ENCODE assay signal across 8 cellular contexts in the genomic region with DNA sequence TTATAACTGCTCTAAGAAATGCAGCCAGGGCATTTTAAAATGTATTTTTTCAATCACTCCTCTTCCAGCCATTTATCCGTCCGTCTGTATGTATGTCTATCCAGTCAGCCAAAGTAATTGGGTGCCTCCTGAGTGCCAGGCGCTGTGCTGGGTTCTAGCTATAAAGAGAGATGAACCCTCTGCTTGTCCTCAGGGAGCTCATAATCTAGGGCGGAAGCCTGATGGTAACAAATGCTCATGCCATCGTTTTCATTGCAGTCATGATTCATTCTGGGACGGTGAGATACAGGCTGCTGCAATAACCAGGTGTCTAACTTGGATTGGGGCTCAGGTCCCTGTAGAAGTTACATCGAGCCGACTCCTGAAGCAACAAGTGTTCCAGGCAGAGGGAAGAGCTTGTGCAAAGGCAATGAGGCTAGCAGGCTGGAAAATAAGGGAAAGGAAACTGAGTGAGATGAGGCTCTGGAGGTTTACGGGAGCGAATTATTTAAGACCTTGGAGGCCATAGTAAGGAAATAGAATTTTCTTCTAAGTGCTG. TPM values are rescaled to one million over a fixed set of nuclear protein-coding genes. Genes with fewer than 3 reads are reported as not detected.
DNase-seq lines count a peak whose midpoint lies in the region; ATAC-seq and TF ChIP-seq lines count a peak whose summit lies in the region.

No MANE protein-coding gene starts in this region.

- no peak; the same call in 1 of the 2 replicates for ATAC-seq in HCT116
- ATAC-seq in activated B cell treated with CpG ODN at 0.5 μM for 24 hours (ENCODE audit: low read depth) = no peak
- ATAC-seq in right cardiac atrium = no peak
- no peak for ATAC-seq in stimulated activated memory B cell treated with anti-CD40 and anti-IgM and Interleukin-4, amounts not matched to agents 10 μg/mL and 1 μg/mL and 100 μg/mL, for 72 hours
- ATAC-seq in GM19023 (IDR thresholded peaks at IDR 0.05; ENCODE audit: unreplicated experiment) = no peak
- no peak for ATAC-seq in HG02763 (IDR thresholded peaks at IDR 0.05; ENCODE audit: unreplicated experiment)
- ATAC-seq in GM18511 (IDR thresholded peaks at IDR 0.05; ENCODE audit: unreplicated experiment) = no peak

- H3K36me3 ChIP-seq in HCT116 (ENCODE audit: control insufficient read depth in 1 of 2, insufficient read depth in 2 of 2, low read length in 2 of 2) = no peaks in the 10 kb centered on the region

- H3K27ac ChIP-seq in HCT116 (ENCODE audit: low read depth, low read length) = no peak overlapping the region
- H3K27ac ChIP-seq in right cardiac atrium (ENCODE audit: low read length) = peak overlapping the region; percentile 93

- no peak for TF ChIP-seq RAD21 in HCT116 (IDR thresholded peaks at IDR 0.05; ENCODE audit: low read depth)

- WGBS in right cardiac atrium = 58% methylated on average over 10 of the region's 10 CpGs

- no peaks in the 10 kb centered on the region for H3K9me3 Mint-ChIP-seq in activated B cell treated with CpG ODN at 0.5 μM for 24 hours
- H3K9me3 Mint-ChIP-seq in stimulated activated memory B cell treated with anti-CD40 and anti-IgM and Interleukin-4, amounts not matched to agents 10 μg/mL and 1 μg/mL and 100 μg/mL, for 72 hours = no peaks in the 10 kb centered on the region

- H4K20me1 ChIP-seq in HCT116 (ENCODE audit: insufficient read depth) = no peaks in the 10 kb centered on the region

- no peak for TF ChIP-seq CTCF in HCT116 (IDR thresholded peaks at IDR 0.05 in 2 of 3, conservative IDR thresholded peaks at IDR 0.05 in 1 of 3; ENCODE audit: borderline replicate concordance in 1 of 3, insufficient read depth in 1 of 3, low read depth in 2 of 3, low read length in 2 of 3)
- no peak for TF ChIP-seq CTCF in activated B cell treated with CpG ODN at 0.5 μM for 24 hours (IDR thresholded peaks at IDR 0.05)

- H3K9me3 ChIP-seq in HCT116 (ENCODE audit: control insufficient read depth in 1 of 2, insufficient read depth in 1 of 2, low read depth in 1 of 2, low read length in 2 of 2) (no peaks in the 10 kb centered on the region), right cardiac atrium (ENCODE audit: control insufficient read depth, low read length) (no peaks in the 10 kb centered on the region)

- H3K27ac Mint-ChIP-seq in activated B cell treated with CpG ODN at 0.5 μM for 24 hours = peak overlapping the region; percentile 100
- peak overlapping the region; percentile 95 for H3K27ac Mint-ChIP-seq in stimulated activated memory B cell treated with anti-CD40 and anti-IgM and Interleukin-4, amounts not matched to agents 10 μg/mL and 1 μg/mL and 100 μg/mL, for 72 hours

- H3K27me3 ChIP-seq in HCT116 (ENCODE audit: insufficient read depth, low read length) = no peaks in the 10 kb centered on the region
- no peaks in the 10 kb centered on the region for H3K27me3 ChIP-seq in right cardiac atrium (ENCODE audit: control insufficient read depth, insufficient read depth)

- no peaks in the 10 kb centered on the region for H3K9me2 ChIP-seq in HCT116 (ENCODE audit: insufficient read depth)

- BruUV-seq in HCT116 (replicated peaks; lab: Mats Ljungman, UMichigan) = no TSS peak

- no peaks in the 10 kb centered on the region for H3K79me2 ChIP-seq in HCT116 (ENCODE audit: insufficient read depth, low read length)

- H3K4me1 ChIP-seq in HCT116 (ENCODE audit: control insufficient read depth in 1 of 2, insufficient read depth in 2 of 2, low read length in 2 of 2) = peaks cover 21 to 55% of the 10 kb centered on the region in 2 experiments
- H3K4me1 ChIP-seq in right cardiac atrium (ENCODE audit: control insufficient read depth, insufficient read depth, low read length) = peaks cover 18% of the 10 kb centered on the region

- peak overlapping the region; percentile 96 for H2AFZ ChIP-seq in HCT116 (ENCODE audit: low read depth, low read length, poor library complexity, severe bottlenecking)

- peak overlapping the region; percentile 89 for H3K4me3 Mint-ChIP-seq in activated B cell treated with CpG ODN at 0.5 μM for 24 hours
- H3K4me3 Mint-ChIP-seq in stimulated activated memory B cell treated with anti-CD40 and anti-IgM and Interleukin-4, amounts not matched to agents 10 μg/mL and 1 μg/mL and 100 μg/mL, for 72 hours = peak overlapping the region; percentile 81

- RAD21 ChIA-PET in HCT116 (lab: Charles Lee; ENCODE audit: low non-redundant PET in 1 of 2, low total read pairs in 2 of 2, uncharacterized antibody in 2 of 2, unreplicated experiment in 2 of 2) = no interaction called here

- TF ChIP-seq POLR2A in HCT116 (IDR thresholded peaks at IDR 0.05; ENCODE audit: borderline replicate concordance, extremely low read depth, insufficient read depth, insufficient read length) = no peak

- no peaks in the 10 kb centered on the region for H3K27me3 Mint-ChIP-seq in activated B cell treated with CpG ODN at 0.5 μM for 24 hours
- H3K27me3 Mint-ChIP-seq in stimulated activated memory B cell treated with anti-CD40 and anti-IgM and Interleukin-4, amounts not matched to agents 10 μg/mL and 1 μg/mL and 100 μg/mL, for 72 hours = no peaks in the 10 kb centered on the region

- H3K4me2 ChIP-seq in HCT116 (ENCODE audit: low read length) = peak overlapping the region; percentile 88

- DNase-seq in HCT116 (ENCODE audit: low read depth, low spot score) = no peak
- DNase-seq in activated B cell treated with CpG ODN at 0.5 μM for 24 hours = no peak
- DNase-seq in right cardiac atrium = no peak
- DNase-seq in NCI-H187 treated with DMSO at 0.1 percent for 48 hours (lab: John Stamatoyannopoulos, UW) = no peak

- H3K4me1 Mint-ChIP-seq in activated B cell treated with CpG ODN at 0.5 μM for 24 hours = peaks cover 65% of the 10 kb centered on the region
- H3K4me1 Mint-ChIP-seq in stimulated activated memory B cell treated with anti-CD40 and anti-IgM and Interleukin-4, amounts not matched to agents 10 μg/mL and 1 μg/mL and 100 μg/mL, for 72 hours = peaks cover 61% of the 10 kb centered on the region

- peak overlapping the region; percentile 70 for H3K9ac ChIP-seq in HCT116 (ENCODE audit: low read length)

- CTCF ChIA-PET in HCT116 (lab: Charles Lee) (interaction anchor here (1.3 to 5.3 kb wide), 3 partner anchors 9 to 52 kb away, joined by 4 to 74 read pairs (median 9); no protein-coding TSS in a partner anchor), activated B cell treated with CpG ODN at 0.5 μM for 24 hours (lab: Charles Lee) (interaction anchor here (0.8 to 7.8 kb wide), 6 partner anchors 11 to 265 kb away, joined by 3 to 253 read pairs (median 4); partner anchors contain the start of gene AHDC1)

- H3K4me3 ChIP-seq in HCT116 (replicated peaks in 1 of 2; ENCODE audit: low read depth in 1 of 2, low read length in 2 of 2) (peak overlapping the region; percentile 58), right cardiac atrium (ENCODE audit: low read length) (peak overlapping the region; percentile 60)

- intact Hi-C loops in HCT116 (cut with micrococcal nuclease) (loop anchor here (5.0 kb wide), 3 partner anchors 243 to 348 kb away; no protein-coding TSS in a partner anchor), activated B cell treated with CpG ODN at 0.5 μM for 24 hours (cut with micrococcal nuclease) (loop anchor here (5.0 kb wide), 1 partner anchor 338 kb away; the partner anchor contains the start of gene TMEM222), right cardiac atrium (cut with DNase I) (loop anchor here in 2 of 4 donors (10.0 kb wide), 2 partner anchors 266 to 366 kb away; partner anchors contain the start of gene GPR3 (in 1 of the 2))

- H3K36me3 Mint-ChIP-seq in activated B cell treated with CpG ODN at 0.5 μM for 24 hours (ENCODE audit: low read depth) = peaks cover 3% of the 10 kb centered on the region
- no peaks in the 10 kb centered on the region for H3K36me3 Mint-ChIP-seq in stimulated activated memory B cell treated with anti-CD40 and anti-IgM and Interleukin-4, amounts not matched to agents 10 μg/mL and 1 μg/mL and 100 μg/mL, for 72 hours

- POLR2A ChIA-PET in HCT116 (lab: Charles Lee) = no interaction called here
- POLR2A ChIA-PET in activated B cell treated with CpG ODN at 0.5 μM for 24 hours (lab: Charles Lee) = interaction anchor here (0.6 to 8.3 kb wide), 10 partner anchors 9 to 1119 kb away, joined by 3 to 271 read pairs (median 4); partner anchors contain the start of genes AHDC1, FGR and IFI6

TF ChIP-seq in HCT116, 20 proteins besides CTCF, POLR2A, EP300 and RAD21 (continues in another document):
- TF ChIP-seq ZNF274 (IDR thresholded peaks at IDR 0.05; ENCODE audit: low read depth, low read length) (no peak), EZH2phosphoT487 (IDR thresholded peaks at IDR 0.05; ENCODE audit: borderline replicate concordance) (no peak), SIN3A (IDR thresholded peaks at IDR 0.05; ENCODE audit: low read depth) (no peak)
- TF ChIP-seq, protein P1, sequence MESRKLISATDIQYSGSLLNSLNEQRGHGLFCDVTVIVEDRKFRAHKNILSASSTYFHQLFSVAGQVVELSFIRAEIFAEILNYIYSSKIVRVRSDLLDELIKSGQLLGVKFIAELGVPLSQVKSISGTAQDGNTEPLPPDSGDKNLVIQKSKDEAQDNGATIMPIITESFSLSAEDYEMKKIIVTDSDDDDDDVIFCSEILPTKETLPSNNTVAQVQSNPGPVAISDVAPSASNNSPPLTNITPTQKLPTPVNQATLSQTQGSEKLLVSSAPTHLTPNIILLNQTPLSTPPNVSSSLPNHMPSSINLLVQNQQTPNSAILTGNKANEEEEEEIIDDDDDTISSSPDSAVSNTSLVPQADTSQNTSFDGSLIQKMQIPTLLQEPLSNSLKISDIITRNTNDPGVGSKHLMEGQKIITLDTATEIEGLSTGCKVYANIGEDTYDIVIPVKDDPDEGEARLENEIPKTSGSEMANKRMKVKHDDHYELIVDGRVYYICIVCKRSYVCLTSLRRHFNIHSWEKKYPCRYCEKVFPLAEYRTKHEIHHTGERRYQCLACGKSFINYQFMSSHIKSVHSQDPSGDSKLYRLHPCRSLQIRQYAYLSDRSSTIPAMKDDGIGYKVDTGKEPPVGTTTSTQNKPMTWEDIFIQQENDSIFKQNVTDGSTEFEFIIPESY (IDR thresholded peaks at IDR 0.05; ENCODE audit: extremely low read depth, insufficient replicate concordance, low read length) = no peak

RNA-seq across cellular contexts. Expression of gene IFI6, which starts 11.6 kb away (rescaled TPM):
- total RNA-seq in HCT116 (2021; ENCODE audit: unreplicated experiment) = 14.8 TPM
- polyA plus RNA-seq in HCT116 (2012) = 10.0 and 22.0 TPM in 2 replicates
- total RNA-seq in activated B cell treated with CpG ODN at 0.5 μM for 24 hours = 10.9 and 11.4 TPM in 2 replicates
- 100 to 1,000 TPM in 1 of 4 donors, 10 to 100 TPM in 3; 46.2 to 145 (median 57.8) TPM for total RNA-seq in right cardiac atrium
- 68.1 TPM for polyA plus RNA-seq in right cardiac atrium

RNA-seq across cellular contexts. Expression of gene FGR, which starts 25.4 kb away (rescaled TPM):
- total RNA-seq in HCT116 (2021; ENCODE audit: unreplicated experiment) (not detected), activated B cell treated with CpG ODN at 0.5 μM for 24 hours (28.6 and 28.8 TPM in 2 replicates), right cardiac atrium (10 to 100 TPM in 1 of 4 donors, 1 to 10 TPM in 3; 3.2 to 12.6 (median 5.1) TPM)
- polyA plus RNA-seq in HCT116 (2012) = 0.04 TPM in 1 of 2 replicates, not detected in the other
- polyA plus RNA-seq in right cardiac atrium = 3.5 TPM

RNA-seq across cellular contexts. Expression of gene AHDC1, which starts 56.4 kb away (rescaled TPM):
- 33.7 TPM for total RNA-seq in HCT116 (2021; ENCODE audit: unreplicated experiment)
- polyA plus RNA-seq in HCT116 (2012) = 26.1 and 30.5 TPM in 2 replicates
- total RNA-seq in activated B cell treated with CpG ODN at 0.5 μM for 24 hours = 22.4 and 23.3 TPM in 2 replicates
- total RNA-seq in right cardiac atrium = 10 to 100 TPM; 40.4 to 53.5 (median 50.6) TPM
- 26.3 TPM for polyA plus RNA-seq in right cardiac atrium
